8 cellular contexts compared by ENCODE assay signal in genomic region chr3:32501785-32502088, GRCh38. TPM values are rescaled to one million over a fixed set of nuclear protein-coding genes. Genes with fewer than 3 reads are reported as not detected.
DNase-seq lines count a peak whose midpoint lies in the region; ATAC-seq and TF ChIP-seq lines count a peak whose summit lies in the region.

No MANE protein-coding gene starts in this region.

- no peaks in the 10 kb centered on the region for H3K9me3 Mint-ChIP-seq in Calu3 (ENCODE audit: low read depth, unreplicated experiment)
- H3K9me3 Mint-ChIP-seq in nephron = no peaks in the 10 kb centered on the region

- peak overlapping the region; percentile 97 for H3K4me3 ChIP-seq in HUES6 (ENCODE audit: low read depth, low read length)

- H3K27ac Mint-ChIP-seq in Calu3 (ENCODE audit: unreplicated experiment) (peak overlapping the region; percentile 80), nephron (peak overlapping the region; percentile 84 to 98 (median 92))

- peak overlapping the region; percentile 92 for H3K4me3 Mint-ChIP-seq in Calu3 (ENCODE audit: low read depth, unreplicated experiment)
- H3K4me3 Mint-ChIP-seq in nephron = peak overlapping the region; percentile 96 to 100 (median 97)

- TF ChIP-seq CTCF in Calu3 (IDR thresholded peaks at IDR 0.05; ENCODE audit: unreplicated experiment) (no peak), nephron (IDR thresholded peaks at IDR 0.05; ENCODE audit: unreplicated experiment in 3 of 3) (no peak)

- no peak for ATAC-seq in GM21381 (IDR thresholded peaks at IDR 0.05; ENCODE audit: unreplicated experiment)

- peaks cover 14% of the 10 kb centered on the region for H3K4me1 ChIP-seq in HUES6 (ENCODE audit: control insufficient read depth, insufficient read depth, low read length)

- CTCF ChIA-PET in Calu3 (lab: Charles Lee) = no interaction called here

- no peaks in the 10 kb centered on the region for H3K27me3 ChIP-seq in HUES6 (ENCODE audit: control insufficient read depth, insufficient read depth, low read length)

- no peaks in the 10 kb centered on the region for H3K9me3 ChIP-seq in HUES6 (ENCODE audit: control insufficient read depth, insufficient read depth, low read depth, low read length)

- H3K36me3 Mint-ChIP-seq in Calu3 (ENCODE audit: insufficient read depth, unreplicated experiment) = peaks cover 29% of the 10 kb centered on the region
- peaks cover 7% of the 10 kb centered on the region for H3K36me3 Mint-ChIP-seq in nephron (ENCODE audit: low read depth)

- H3K4me1 Mint-ChIP-seq in Calu3 (ENCODE audit: low read depth, unreplicated experiment) (peaks cover 21% of the 10 kb centered on the region), nephron (peaks cover 35% of the 10 kb centered on the region)

- no peaks in the 10 kb centered on the region for H3K36me3 ChIP-seq in HUES6 (ENCODE audit: control insufficient read depth, insufficient read depth, low read length)

- intact Hi-C loops in Calu3 (cut with micrococcal nuclease; ENCODE audit: unreplicated experiment) = no loop called here

- H3K9ac ChIP-seq in HUES6 (ENCODE audit: low read length) = peak overlapping the region; percentile 78

- no TSS peak for BruUV-seq in Calu3 (replicated peaks; lab: Mats Ljungman, UMichigan)

- H3K27ac ChIP-seq in HUES6 (ENCODE audit: low read depth, low read length) (peak overlapping the region; percentile 62; the same call in 1 of the 2 replicates), cingulate gyrus (ENCODE audit: low read depth, low read length) (peak overlapping the region; percentile 81)

- DNase-seq in Calu3 (no peak), GM19238 (ENCODE audit: insufficient read length, low spot score) (no peak), NCI-H2107 (lab: John Stamatoyannopoulos, UW) (no peak)
- DNase-seq in activated CD4-positive, alpha-beta T cell treated with anti-CD3 and anti-CD28 coated beads for 1 hour = no peak

- no peaks in the 10 kb centered on the region for H3K27me3 Mint-ChIP-seq in Calu3 (ENCODE audit: unreplicated experiment)
- no peaks in the 10 kb centered on the region for H3K27me3 Mint-ChIP-seq in nephron (ENCODE audit: low read depth)

RNA-seq across cellular contexts. Expression of gene CMTM6, which starts 0.9 kb away (rescaled TPM):
- total RNA-seq in Calu3 (2022) = 89.8 and 107 TPM in 2 replicates
